8 cellular contexts compared by ENCODE assay signal in the genomic region with DNA sequence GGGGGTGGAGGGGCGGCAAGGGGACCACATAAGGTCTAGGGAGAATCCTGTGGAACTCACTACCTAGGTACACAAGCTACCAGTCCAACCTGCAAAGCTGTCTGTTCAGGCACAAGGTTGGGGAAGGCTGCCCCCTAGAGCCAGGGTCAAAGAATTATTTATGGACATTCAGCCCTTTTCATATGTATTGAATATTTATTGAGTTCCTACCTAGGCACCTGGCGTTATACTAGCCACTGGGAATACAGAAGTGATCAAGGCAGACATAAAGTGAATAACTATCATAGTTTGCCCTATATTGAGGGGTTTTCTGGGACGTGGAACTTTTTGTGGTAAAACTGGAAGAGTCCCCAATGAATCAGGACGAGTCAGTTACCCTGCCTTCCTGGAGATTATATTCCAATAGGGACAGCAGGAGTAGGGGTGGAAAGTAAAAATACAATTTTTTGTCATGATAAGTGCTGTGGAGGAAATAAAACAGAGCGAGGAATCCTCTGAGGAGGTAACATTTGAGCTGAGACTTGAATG. TPM values are rescaled to one million over a fixed set of nuclear protein-coding genes. Genes with fewer than 3 reads are reported as not detected.
DNase-seq lines count a peak whose midpoint lies in the region; ATAC-seq, FAIRE-seq and TF ChIP-seq lines count a peak whose summit lies in the region.

No MANE protein-coding gene starts in this region.

- ATAC-seq in central memory CD8-positive, alpha-beta T cell (replicated peaks; ENCODE audit: extremely low read depth, poor library complexity, severe bottlenecking) = peak; percentile 73

- H3K27me3 Mint-ChIP-seq in central memory CD8-positive, alpha-beta T cell = no peaks in the 10 kb centered on the region
- H3K27me3 Mint-ChIP-seq in mesothelial cell of epicardium (ENCODE audit: low read depth) = no peaks in the 10 kb centered on the region

- H3K36me3 Mint-ChIP-seq in central memory CD8-positive, alpha-beta T cell (ENCODE audit: insufficient read depth) = peaks cover 5% of the 10 kb centered on the region
- H3K36me3 Mint-ChIP-seq in mesothelial cell of epicardium = no peaks in the 10 kb centered on the region

- no peak for FAIRE-seq in frontal cortex (lab: Jason Lieb, UNC)

- no peak for TF ChIP-seq CTCF in mesothelial cell of epicardium (IDR thresholded peaks at IDR 0.05; ENCODE audit: unreplicated experiment)

- H3K27ac Mint-ChIP-seq in central memory CD8-positive, alpha-beta T cell (ENCODE audit: low read depth) = no peak overlapping the region
- peak overlapping the region; percentile 52 for H3K27ac Mint-ChIP-seq in mesothelial cell of epicardium

- H3K9me3 Mint-ChIP-seq in central memory CD8-positive, alpha-beta T cell = no peaks in the 10 kb centered on the region
- H3K9me3 Mint-ChIP-seq in mesothelial cell of epicardium = no peaks in the 10 kb centered on the region

- DNase-seq in NCI-H1417 (lab: John Stamatoyannopoulos, UW) (peak; percentile 34 to 75 (median 40)), NCI-H1417 treated with DMSO at 0.1 percent for 48 hours (lab: John Stamatoyannopoulos, UW) (no peak), NAMALWA (ENCODE audit: low spot score) (peak; percentile 73), mesothelial cell of epicardium (ENCODE audit: low spot score in 2 of 2, unreplicated experiment in 2 of 2) (no peak), frontal cortex (ENCODE audit: low spot score in 2 of 2) (no peak)
- DNase-seq in activated CD4-positive, CD25-positive, alpha-beta regulatory T cell treated with anti-CD3 and anti-CD28 coated beads, Interleukin-2, amount 50 U/mL, for 16 hours (ENCODE audit: low read depth, low spot score) = peak; percentile 32
- DNase-seq in central memory CD8-positive, alpha-beta T cell (ENCODE audit: low spot score in 2 of 2) = peak; percentile 49 to 54
- peak; percentile 70 for DNase-seq in stimulated activated naive CD4-positive, alpha-beta T cell treated with Interleukin-2 at 50 U/mL for 16 hours (lab: John Stamatoyannopoulos, UW)

- H3K4me1 Mint-ChIP-seq in central memory CD8-positive, alpha-beta T cell = peaks cover 13% of the 10 kb centered on the region
- H3K4me1 Mint-ChIP-seq in mesothelial cell of epicardium = peaks cover 43% of the 10 kb centered on the region

- no peak overlapping the region for H3K4me3 Mint-ChIP-seq in central memory CD8-positive, alpha-beta T cell
- no peak overlapping the region for H3K4me3 Mint-ChIP-seq in mesothelial cell of epicardium

RNA-seq across cellular contexts. Expression of gene SLC48A1, which starts 5.8 kb away (rescaled TPM):
- total RNA-seq in mesothelial cell of epicardium = 25.3 to 27.7 TPM (median 27.0 TPM) in 3 replicates
- total RNA-seq in frontal cortex = 8.6 TPM

RNA-seq across cellular contexts. Expression of gene RAPGEF3, which starts 8.6 kb away (rescaled TPM):
- total RNA-seq in mesothelial cell of epicardium = 18.0 to 20.9 TPM (median 19.4 TPM) in 3 replicates
- total RNA-seq in frontal cortex = 7.7 TPM

RNA-seq across cellular contexts. Expression of gene ENDOU, which starts 42.0 kb away (rescaled TPM):
- total RNA-seq in mesothelial cell of epicardium = 0.11 to 0.51 TPM (median 0.29 TPM) in 3 replicates
- total RNA-seq in frontal cortex = not detected

RNA-seq across cellular contexts. Expression of gene HDAC7, which starts 52.4 kb away (rescaled TPM):
- total RNA-seq in mesothelial cell of epicardium (113 to 132 TPM (median 123 TPM) in 3 replicates), frontal cortex (4.9 TPM)

Comparison
In these comparisons a context has a peak if more than half of its experiments do, and no peak if none do; other contexts are left out.
1. DNase-seq: peak in NCI-H1417 (3 of 3), NAMALWA (single experiment), activated CD4-positive, CD25-positive, alpha-beta regulatory T cell treated with anti-CD3 and anti-CD28 coated beads, Interleukin-2, amount 50 U/mL, for 16 hours (single experiment), central memory CD8-positive, alpha-beta T cell (2 of 2) and stimulated activated naive CD4-positive, alpha-beta T cell treated with Interleukin-2 at 50 U/mL for 16 hours (single experiment); none in NCI-H1417 treated with DMSO at 0.1 percent for 48 hours (single experiment), mesothelial cell of epicardium (0 of 2) and frontal cortex (0 of 2).